Comparison of ENCODE assay signal across 12 cellular contexts in genomic region chr11:129376658-129377341, GRCh38. TPM values are rescaled to one million over a fixed set of nuclear protein-coding genes. Genes with fewer than 3 reads are reported as not detected.
A peak's percentile ranks its signal among the peaks of the same experiment; 100 is the strongest.
DNase-seq lines count a peak whose midpoint lies in the region; ATAC-seq and TF ChIP-seq lines count a peak whose summit lies in the region.
"Had no signal": no experiment of that assay in that cellular context is flagged by ENCODE, and none has a peak within 500 bp of the region (broad histone marks: within the 10 kb centered on the region; RNA-seq: fewer than 3 reads in every experiment).

No MANE protein-coding gene starts in this region.

- H3K9me3 ChIP-seq in iPS-15b (ENCODE audit: control insufficient read depth, insufficient read depth, low read length), result no peaks in the 10 kb centered on the region
- H3K9me3 ChIP-seq in stomach, result no peaks in the 10 kb centered on the region
- H3K9me3 ChIP-seq: esophagus muscularis mucosa had no signal

- no peaks in the 10 kb centered on the region for H3K9me3 Mint-ChIP-seq in activated naive CD4-positive, alpha-beta T cell treated with anti-CD3 and anti-CD28 coated beads for 36 hours
- H3K9me3 Mint-ChIP-seq in activated T-helper 1 cell treated with anti-CD3 and anti-CD28 coated beads, Interleukin-12 subunit alpha, Interleukin-12 subunit beta, Interleukin-2, Interleukin-4 antibody, amounts not matched to agents 30 ng/mL and 10 ng/mL and 1 ng/mL, durations not matched to agents 14 hours and 24 hours and 36 hours, result no peaks in the 10 kb centered on the region
- H3K9me3 Mint-ChIP-seq: central memory CD8-positive, alpha-beta T cell; memory B cell had no signal

- H3K27me3 Mint-ChIP-seq in activated naive CD4-positive, alpha-beta T cell treated with anti-CD3 and anti-CD28 coated beads for 36 hours (ENCODE audit: low read depth), result peaks cover 70% of the 10 kb centered on the region
- H3K27me3 Mint-ChIP-seq in activated T-helper 1 cell treated with anti-CD3 and anti-CD28 coated beads, Interleukin-12 subunit alpha, Interleukin-12 subunit beta, Interleukin-2, Interleukin-4 antibody, amounts not matched to agents 30 ng/mL and 10 ng/mL and 1 ng/mL, durations not matched to agents 14 hours and 24 hours and 36 hours (ENCODE audit: insufficient read depth), result peaks cover 55% of the 10 kb centered on the region

- H3K4me1 ChIP-seq in iPS-15b (ENCODE audit: control insufficient read depth, insufficient read depth, low read length), result peaks cover 6% of the 10 kb centered on the region
- peaks cover 32 to 42% (median 40%) of the 10 kb centered on the region in 4 donors for H3K4me1 ChIP-seq in stomach

- no peak for TF ChIP-seq CTCF in stomach (IDR thresholded peaks at IDR 0.05)

- DNase-seq in activated naive CD4-positive, alpha-beta T cell treated with anti-CD3 and anti-CD28 coated beads for 36 hours, result no peak
- no peak for DNase-seq in activated naive CD4-positive, alpha-beta T cell (lab: John Stamatoyannopoulos, UW)
- DNase-seq in activated T-helper 1 cell treated with anti-CD3 and anti-CD28 coated beads, Interleukin-12 subunit alpha, Interleukin-12 subunit beta, Interleukin-2, Interleukin-4 antibody, amounts not matched to agents 30 ng/mL and 10 ng/mL and 1 ng/mL, durations not matched to agents 14 hours and 24 hours and 36 hours (ENCODE audit: low spot score), result no peak
- DNase-seq in stomach, result no peak

- no peak overlapping the region for H3K27ac Mint-ChIP-seq in activated naive CD4-positive, alpha-beta T cell treated with anti-CD3 and anti-CD28 coated beads for 36 hours
- peak overlapping the region; percentile 77 for H3K27ac Mint-ChIP-seq in activated T-helper 1 cell treated with anti-CD3 and anti-CD28 coated beads, Interleukin-12 subunit alpha, Interleukin-12 subunit beta, Interleukin-2, Interleukin-4 antibody, amounts not matched to agents 30 ng/mL and 10 ng/mL and 1 ng/mL, durations not matched to agents 14 hours and 24 hours and 36 hours
- H3K27ac Mint-ChIP-seq: memory B cell had no signal

- peaks cover 24% of the 10 kb centered on the region for H3K4me1 Mint-ChIP-seq in activated naive CD4-positive, alpha-beta T cell treated with anti-CD3 and anti-CD28 coated beads for 36 hours (ENCODE audit: low read depth)
- peaks cover 36% of the 10 kb centered on the region for H3K4me1 Mint-ChIP-seq in activated T-helper 1 cell treated with anti-CD3 and anti-CD28 coated beads, Interleukin-12 subunit alpha, Interleukin-12 subunit beta, Interleukin-2, Interleukin-4 antibody, amounts not matched to agents 30 ng/mL and 10 ng/mL and 1 ng/mL, durations not matched to agents 14 hours and 24 hours and 36 hours (ENCODE audit: low read depth)

- H3K36me3 Mint-ChIP-seq in activated naive CD4-positive, alpha-beta T cell treated with anti-CD3 and anti-CD28 coated beads for 36 hours (ENCODE audit: low read depth), result no peaks in the 10 kb centered on the region
- H3K36me3 Mint-ChIP-seq in activated T-helper 1 cell treated with anti-CD3 and anti-CD28 coated beads, Interleukin-12 subunit alpha, Interleukin-12 subunit beta, Interleukin-2, Interleukin-4 antibody, amounts not matched to agents 30 ng/mL and 10 ng/mL and 1 ng/mL, durations not matched to agents 14 hours and 24 hours and 36 hours (ENCODE audit: low read depth), result peaks cover 2% of the 10 kb centered on the region
- H3K36me3 Mint-ChIP-seq: memory B cell had no signal

- peak overlapping the region; percentile 71 for H3K4me3 Mint-ChIP-seq in activated naive CD4-positive, alpha-beta T cell treated with anti-CD3 and anti-CD28 coated beads for 36 hours
- H3K4me3 Mint-ChIP-seq in activated T-helper 1 cell treated with anti-CD3 and anti-CD28 coated beads, Interleukin-12 subunit alpha, Interleukin-12 subunit beta, Interleukin-2, Interleukin-4 antibody, amounts not matched to agents 30 ng/mL and 10 ng/mL and 1 ng/mL, durations not matched to agents 14 hours and 24 hours and 36 hours, result peak overlapping the region; percentile 88
- H3K4me3 Mint-ChIP-seq: central memory CD8-positive, alpha-beta T cell; memory B cell had no signal

- no peak for TF ChIP-seq POLR2A in stomach (IDR thresholded peaks at IDR 0.05)

- 34 to 47% (median 38%) methylated on average over 12 of the region's 12 CpGs for WGBS in stomach, 5 donors

- CTCF ChIA-PET in activated naive CD4-positive, alpha-beta T cell treated with anti-CD3 and anti-CD28 coated beads for 36 hours (lab: Charles Lee), result interaction anchor here (1.2 to 4.1 kb wide), 10 partner anchors 8 to 373 kb away, joined by 3 to 33 read pairs (median 4); no protein-coding TSS in a partner anchor

- H3K4me3 ChIP-seq in iPS-15b (ENCODE audit: low read depth, low read length), result peak overlapping the region; percentile 74
- peak overlapping the region; percentile 43 to 55 (median 48) for H3K4me3 ChIP-seq in stomach

- H3K9ac ChIP-seq in iPS-15b (ENCODE audit: low read depth, low read length), result peak overlapping the region; percentile 65

- H3K36me3 ChIP-seq in iPS-15b (ENCODE audit: control insufficient read depth, insufficient read depth, low read length) (no peaks in the 10 kb centered on the region), stomach (no peaks in the 10 kb centered on the region)
- H3K36me3 ChIP-seq: esophagus muscularis mucosa had no signal

- intact Hi-C loops in activated naive CD4-positive, alpha-beta T cell treated with anti-CD3 and anti-CD28 coated beads for 36 hours (cut with micrococcal nuclease), result loop anchor here (1.0 to 2.0 kb wide), 4 partner anchors 58 to 375 kb away; no protein-coding TSS in a partner anchor
- intact Hi-C loops in activated T-helper 1 cell treated with anti-CD3 and anti-CD28 coated beads, Interleukin-12 subunit alpha, Interleukin-12 subunit beta, Interleukin-2, Interleukin-4 antibody, amounts not matched to agents 30 ng/mL and 10 ng/mL and 1 ng/mL, durations not matched to agents 14 hours and 24 hours and 36 hours (cut with micrococcal nuclease), result loop anchor here (1.0 to 5.0 kb wide), 4 partner anchors 32 to 320 kb away; no protein-coding TSS in a partner anchor
- intact Hi-C loops in stomach (cut with DNase I; ENCODE audit: low total_unique reads), result no loop called here

- peaks cover 74% of the 10 kb centered on the region for H3K27me3 ChIP-seq in iPS-15b (ENCODE audit: control insufficient read depth, insufficient read depth, low read length)
- peaks cover 10 to 83% (median 46%) of the 10 kb centered on the region in 3 donors for H3K27me3 ChIP-seq in stomach

- no peak for TF ChIP-seq EP300 in stomach (IDR thresholded peaks at IDR 0.05)

- H3K27ac ChIP-seq in stomach, result peak overlapping the region in 4 of 5 donors; percentile 69 to 81 (median 78)
- H3K27ac ChIP-seq: esophagus muscularis mucosa had no signal

- ATAC-seq in HG03039 (IDR thresholded peaks at IDR 0.05; ENCODE audit: unreplicated experiment) (no peak), HG03139 (IDR thresholded peaks at IDR 0.05; ENCODE audit: unreplicated experiment) (no peak), HG03354 (IDR thresholded peaks at IDR 0.05; ENCODE audit: poor library complexity, severe bottlenecking, unreplicated experiment) (no peak)

RNA-seq across cellular contexts. Expression of gene BARX2, which starts 1.2 kb away (rescaled TPM):
- total RNA-seq in activated naive CD4-positive, alpha-beta T cell treated with anti-CD3 and anti-CD28 coated beads for 36 hours, result 1 to 10 TPM; 3.2 to 3.8 TPM
- total RNA-seq in activated T-helper 1 cell treated with anti-CD3 and anti-CD28 coated beads, Interleukin-12 subunit alpha, Interleukin-12 subunit beta, Interleukin-2, Interleukin-4 antibody, amounts not matched to agents 30 ng/mL and 10 ng/mL and 1 ng/mL, durations not matched to agents 14 hours and 24 hours and 36 hours, result 8.8 and 9.1 TPM in 2 replicates
- 1 to 10 TPM in 4 of 5 donors, not detected in 1; 1.5 to 3.6 (median 2.3) TPM for total RNA-seq in stomach
- 10 to 100 TPM in 1 of 3 donors, 1 to 10 TPM in 2; 1.1 to 27.7 (median 4.6) TPM for polyA plus RNA-seq in stomach
- total RNA-seq: esophagus muscularis mucosa, SK-MEL-5 had no signal
